Comparison of ENCODE assay signal across 16 cellular contexts in genomic region chr3:155494332-155494731, GRCh38.
DNase-seq lines count a peak whose midpoint lies in the region; ATAC-seq, FAIRE-seq and TF ChIP-seq lines count a peak whose summit lies in the region.
"Had no signal": no experiment of that assay in that cellular context is flagged by ENCODE, and none has a peak within 500 bp of the region (broad histone marks: within the 10 kb centered on the region; RNA-seq: fewer than 3 reads in every experiment).

No MANE protein-coding gene starts in this region.

- H3K9me3 ChIP-seq in effector memory CD4-positive, alpha-beta T cell (ENCODE audit: control insufficient read depth, low read length): no peaks in the 10 kb centered on the region
- H3K9me3 ChIP-seq: ovary, spleen had no signal

- H3K27me3 Mint-ChIP-seq in memory B cell: no peaks in the 10 kb centered on the region
- H3K27me3 Mint-ChIP-seq: CD4-positive, alpha-beta memory T cell; central memory CD8-positive, alpha-beta T cell had no signal

- H3K27ac ChIP-seq in effector memory CD4-positive, alpha-beta T cell (ENCODE audit: insufficient read depth, low read length, poor library complexity, severe bottlenecking): no peak overlapping the region
- H3K27ac ChIP-seq: HL-60, ovary, spleen had no signal

- no peaks in the 10 kb centered on the region for H3K9me3 Mint-ChIP-seq in memory B cell
- H3K9me3 Mint-ChIP-seq: CD4-positive, alpha-beta memory T cell; central memory CD8-positive, alpha-beta T cell had no signal

- no peaks in the 10 kb centered on the region for H3K27me3 ChIP-seq in effector memory CD4-positive, alpha-beta T cell (replicated peaks; ENCODE audit: control insufficient read depth, insufficient read depth, low read length, poor library complexity, severe bottlenecking)
- H3K27me3 ChIP-seq: ovary, spleen had no signal

- no peak overlapping the region for H3K4me3 ChIP-seq in Jurkat, Clone E6-1 (ENCODE audit: low read length)
- no peak overlapping the region for H3K4me3 ChIP-seq in effector memory CD4-positive, alpha-beta T cell (ENCODE audit: insufficient read depth, low read depth, low read length, poor library complexity, severe bottlenecking)
- H3K4me3 ChIP-seq: ovary, spleen had no signal

- H3K4me3 Mint-ChIP-seq in memory B cell: peak overlapping the region; percentile 59
- H3K4me3 Mint-ChIP-seq: CD4-positive, alpha-beta memory T cell; central memory CD8-positive, alpha-beta T cell had no signal

- no peak for TF ChIP-seq POLR2A in H54 (IDR thresholded peaks at IDR 0.05; ENCODE audit: low read depth, low read length)

- H3K36me3 Mint-ChIP-seq in memory B cell: no peaks in the 10 kb centered on the region
- H3K36me3 Mint-ChIP-seq: CD4-positive, alpha-beta memory T cell had no signal

- peaks cover 12% of the 10 kb centered on the region for H3K4me1 Mint-ChIP-seq in memory B cell
- H3K4me1 Mint-ChIP-seq: CD4-positive, alpha-beta memory T cell; central memory CD8-positive, alpha-beta T cell had no signal

- peak overlapping the region; percentile 84 for H3K27ac Mint-ChIP-seq in memory B cell

- ATAC-seq in GM18858 (IDR thresholded peaks at IDR 0.05; ENCODE audit: unreplicated experiment): peak; percentile 54
- peak; percentile 67 for ATAC-seq in GM21723 (IDR thresholded peaks at IDR 0.05; ENCODE audit: unreplicated experiment)
- peak; percentile 75 for ATAC-seq in memory B cell (ENCODE audit: low read depth)

- no peaks in the 10 kb centered on the region for H3K36me3 ChIP-seq in effector memory CD4-positive, alpha-beta T cell (ENCODE audit: control insufficient read depth, insufficient read depth, low read length)
- H3K36me3 ChIP-seq: ovary, spleen had no signal

- peak; percentile 16 for DNase-seq in Jurkat, Clone E6-1 (ENCODE audit: low read depth, low spot score)
- DNase-seq in memory B cell (ENCODE audit: low spot score in 2 of 2) (no peak), NCI-H748 treated with DMSO at 0.1 percent for 48 hours (lab: John Stamatoyannopoulos, UW) (no peak), H54 (ENCODE audit: insufficient read length, low spot score) (no peak)
- DNase-seq in effector memory CD4-positive, alpha-beta T cell: no peak
- DNase-seq: activated CD8-positive, alpha-beta memory T cell treated with anti-CD3 and anti-CD28 coated beads, Interleukin-2, amount 50 U/mL, for 4 hours; CD4-positive, alpha-beta memory T cell; NCI-H2107; ovary; spleen had no signal

- no peaks in the 10 kb centered on the region for H3K4me1 ChIP-seq in effector memory CD4-positive, alpha-beta T cell (ENCODE audit: control insufficient read depth, insufficient read depth, low read length, poor library complexity, severe bottlenecking)

- FAIRE-seq in H54 (lab: Jason Lieb, UNC): no peak
- FAIRE-seq: endometrium, keratinocyte had no signal
